ENCODE assay signal across 8 cellular contexts in genomic region chr14:59484611-59485174, GRCh38. TPM values are rescaled to one million over a fixed set of nuclear protein-coding genes. Genes with fewer than 3 reads are reported as not detected.
DNase-seq lines count a peak whose midpoint lies in the region; ATAC-seq and TF ChIP-seq lines count a peak whose summit lies in the region.

No MANE protein-coding gene starts in this region.

- TF ChIP-seq POLR2A in gastroesophageal sphincter (IDR thresholded peaks at IDR 0.05), result no peak

- ATAC-seq in CD4-positive, alpha-beta T cell (ENCODE audit: poor library complexity), result peak; percentile 51
- ATAC-seq in GM19395 (IDR thresholded peaks at IDR 0.05; ENCODE audit: unreplicated experiment) (peak; percentile 58), HG03432 (IDR thresholded peaks at IDR 0.05; ENCODE audit: unreplicated experiment) (peak; percentile 58), gastroesophageal sphincter (peak; percentile 59), psoas muscle (peak; percentile 53 to 71 (median 56))

- CTCF ChIA-PET in CD4-positive, alpha-beta T cell (lab: Charles Lee), result interaction anchor here (1.0 to 1.6 kb wide), 4 partner anchors 15 to 1054 kb away, joined by 3 to 7 read pairs (median 5); partner anchors contain the start of genes DAAM1 and GPR135

- no peaks in the 10 kb centered on the region for H3K27me3 ChIP-seq in CD4-positive, alpha-beta T cell (ENCODE audit: control insufficient read depth, insufficient read depth, low read length)
- H3K27me3 ChIP-seq in gastroesophageal sphincter (no peaks in the 10 kb centered on the region), psoas muscle (ENCODE audit: insufficient read depth in 3 of 3, low read length in 2 of 3) (no peaks in the 10 kb centered on the region)

- H3K4me3 ChIP-seq in gastroesophageal sphincter (peak overlapping the region; percentile 62 to 83), psoas muscle (peak overlapping the region; percentile 93)

- no peaks in the 10 kb centered on the region for H3K27me3 Mint-ChIP-seq in CD4-positive, alpha-beta T cell
- no peaks in the 10 kb centered on the region for H3K27me3 Mint-ChIP-seq in T-helper 2 cell treated with Interferon-gamma antibody and Interleukin-4, amounts not matched to agents 5 μg/mL and 100 μg/mL, for 36 hours (ENCODE audit: low read depth)

- TF ChIP-seq CTCF in CD4-positive, alpha-beta T cell (IDR thresholded peaks at IDR 0.05), result no peak
- TF ChIP-seq CTCF in gastroesophageal sphincter (IDR thresholded peaks at IDR 0.05) (no peak), psoas muscle (IDR thresholded peaks at IDR 0.05) (no peak)

- no peak for DNase-seq in CD4-positive, alpha-beta T cell
- no peak for DNase-seq in T-helper 2 cell treated with Interferon-gamma antibody and Interleukin-4, amounts not matched to agents 5 μg/mL and 100 μg/mL, for 36 hours (ENCODE audit: low spot score)
- no peak for DNase-seq in psoas muscle
- DNase-seq in amniotic stem cell (lab: John Stamatoyannopoulos, UW), result no peak
- no peak for DNase-seq in NCI-H446 (lab: John Stamatoyannopoulos, UW)

- peak overlapping the region; percentile 99 for H3K4me3 Mint-ChIP-seq in CD4-positive, alpha-beta T cell
- peak overlapping the region; percentile 95 for H3K4me3 Mint-ChIP-seq in T-helper 2 cell treated with Interferon-gamma antibody and Interleukin-4, amounts not matched to agents 5 μg/mL and 100 μg/mL, for 36 hours

- H3K4me1 ChIP-seq in gastroesophageal sphincter, result peaks cover 0 to 79% (median 35%) of the 10 kb centered on the region in 3 donors
- H3K4me1 ChIP-seq in psoas muscle, result peaks cover 45% of the 10 kb centered on the region

- POLR2A ChIA-PET in CD4-positive, alpha-beta T cell (lab: Charles Lee), result interaction anchor here (0.6 to 3.0 kb wide), 14 partner anchors 11 to 1240 kb away, joined by 3 to 42 read pairs (median 5); partner anchors contain the start of genes ARID4A, CCDC175, DAAM1 and GPR135

- H3K9me3 ChIP-seq in CD4-positive, alpha-beta T cell (ENCODE audit: control insufficient read depth, low read length), result no peaks in the 10 kb centered on the region
- H3K9me3 ChIP-seq in gastroesophageal sphincter (no peaks in the 10 kb centered on the region), psoas muscle (no peaks in the 10 kb centered on the region)

- H3K27ac Mint-ChIP-seq in CD4-positive, alpha-beta T cell, result peak overlapping the region; percentile 96
- H3K27ac Mint-ChIP-seq in T-helper 2 cell treated with Interferon-gamma antibody and Interleukin-4, amounts not matched to agents 5 μg/mL and 100 μg/mL, for 36 hours, result peak overlapping the region; percentile 89

- H3K9me3 Mint-ChIP-seq in CD4-positive, alpha-beta T cell, result no peaks in the 10 kb centered on the region
- no peaks in the 10 kb centered on the region for H3K9me3 Mint-ChIP-seq in T-helper 2 cell treated with Interferon-gamma antibody and Interleukin-4, amounts not matched to agents 5 μg/mL and 100 μg/mL, for 36 hours

- intact Hi-C loops in CD4-positive, alpha-beta T cell (cut with DNase I, micrococcal nuclease), result loop anchor here (2.0 to 10.0 kb wide), 9 partner anchors 20 to 1490 kb away; partner anchors contain the start of genes DAAM1 (in 2 of the 2), PCNX4 (in 2 of the 2), GPR135 (in 1 of the 2) and KIAA0586 (in 1 of the 2)
- intact Hi-C loops in psoas muscle (cut with DNase I), result no loop called here

- H3K36me3 ChIP-seq in gastroesophageal sphincter (peaks cover 0 to 23% of the 10 kb centered on the region in 2 donors), psoas muscle (ENCODE audit: insufficient read depth in 1 of 2, low read depth in 1 of 2) (peaks cover 4 to 23% of the 10 kb centered on the region in 2 donors)

- peaks cover 80% of the 10 kb centered on the region for H3K4me1 Mint-ChIP-seq in CD4-positive, alpha-beta T cell (ENCODE audit: low read depth)
- peaks cover 51% of the 10 kb centered on the region for H3K4me1 Mint-ChIP-seq in T-helper 2 cell treated with Interferon-gamma antibody and Interleukin-4, amounts not matched to agents 5 μg/mL and 100 μg/mL, for 36 hours (ENCODE audit: low read depth)

- 0 to 1% methylated on average over 7 of the region's 35 CpGs for WGBS in gastroesophageal sphincter (ENCODE audit: low coverage in 1 of 2), 2 donors
- WGBS in psoas muscle, 3 donors, result 0 to 1% (median 0%) methylated on average over 35 of the region's 35 CpGs

- H3K36me3 Mint-ChIP-seq in CD4-positive, alpha-beta T cell (ENCODE audit: low read depth), result peaks cover 40% of the 10 kb centered on the region
- peaks cover 19% of the 10 kb centered on the region for H3K36me3 Mint-ChIP-seq in T-helper 2 cell treated with Interferon-gamma antibody and Interleukin-4, amounts not matched to agents 5 μg/mL and 100 μg/mL, for 36 hours (ENCODE audit: low read depth)

- no peak for TF ChIP-seq EP300 in gastroesophageal sphincter (IDR thresholded peaks at IDR 0.05)

- peak overlapping the region; percentile 63 for H3K27ac ChIP-seq in CD4-positive, alpha-beta T cell (ENCODE audit: low read depth, low read length)
- peak overlapping the region; percentile 87 to 96 (median 94) for H3K27ac ChIP-seq in gastroesophageal sphincter
- H3K27ac ChIP-seq in psoas muscle, result peak overlapping the region; percentile 92

RNA-seq across cellular contexts. Expression of gene JKAMP, which starts 0.4 kb away (rescaled TPM):
- total RNA-seq in CD4-positive, alpha-beta T cell, result 1 to 10 TPM; 9.4 to 9.8 TPM
- 10 to 100 TPM; 28.7 to 63.0 (median 42.4) TPM for total RNA-seq in gastroesophageal sphincter
- total RNA-seq in psoas muscle, result 10 to 100 TPM; 11.6 to 26.2 (median 16.0) TPM
- 10 to 100 TPM; 19.4 to 38.5 (median 37.3) TPM for polyA plus RNA-seq in psoas muscle

RNA-seq across cellular contexts. Expression of gene L3HYPDH, which starts 0.5 kb away (rescaled TPM):
- 10 to 100 TPM; 10.6 to 11.1 TPM for total RNA-seq in CD4-positive, alpha-beta T cell
- total RNA-seq in gastroesophageal sphincter (10 to 100 TPM; 24.5 to 37.7 (median 33.3) TPM), psoas muscle (10 to 100 TPM; 10.9 to 20.4 (median 11.8) TPM)
- polyA plus RNA-seq in psoas muscle, result 10 to 100 TPM in 2 of 3 donors, 1 to 10 TPM in 1; 5.7 to 23.7 (median 14.5) TPM

RNA-seq across cellular contexts. Expression of gene GPR135, which starts 19.5 kb away (rescaled TPM):
- total RNA-seq in CD4-positive, alpha-beta T cell, result under 1 TPM; 0.81 to 0.91 TPM
- 10 to 100 TPM in 1 of 4 donors, 1 to 10 TPM in 3; 4.4 to 12.6 (median 6.7) TPM for total RNA-seq in gastroesophageal sphincter
- 1 to 10 TPM; 1.7 to 2.7 (median 1.8) TPM for total RNA-seq in psoas muscle
- polyA plus RNA-seq in psoas muscle, result 1 to 10 TPM in 2 of 3 donors, under 1 TPM in 1; 0.84 to 1.6 (median 1.3) TPM

Comparison
In these comparisons a context has a peak if more than half of its experiments do, and no peak if none do; other contexts are left out.
1. intact Hi-C loops: an anchor here in CD4-positive, alpha-beta T cell (2.0 to 10.0 kb wide); none called in psoas muscle.